35 cellular contexts compared by ENCODE assay signal in the genomic region with DNA sequence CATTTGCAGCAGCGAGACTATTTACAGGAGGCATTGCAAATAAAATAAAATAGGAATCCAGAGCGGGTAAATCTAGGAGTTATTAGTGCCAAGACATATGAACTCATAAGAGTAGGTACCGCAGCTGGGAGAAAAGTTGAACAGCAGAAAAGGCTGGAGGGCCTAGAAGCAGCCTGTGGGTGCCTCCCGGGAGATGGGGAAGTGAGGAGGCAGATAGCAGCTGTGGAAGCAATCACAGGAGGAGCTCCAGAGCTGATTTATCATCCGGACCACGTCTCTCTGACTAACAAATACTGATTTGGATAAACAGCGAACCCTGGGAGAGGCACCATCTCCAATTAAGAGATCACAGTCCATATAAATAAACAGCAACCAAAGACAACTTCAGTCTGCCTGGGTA.
"Had no signal": no experiment of that assay in that cellular context is flagged by ENCODE, and none has a peak within 500 bp of the region (broad histone marks: within the 10 kb centered on the region; RNA-seq: fewer than 3 reads in every experiment).

No MANE protein-coding gene starts in this region.

- H3K9me3 Mint-ChIP-seq: activated naive CD4-positive, alpha-beta T cell treated with anti-CD3 and anti-CD28 coated beads for 36 hours; activated naive CD4-positive, alpha-beta T cell treated with anti-CD3 and anti-CD28 coated beads, Interleukin-2, amount 10 ng/mL, durations not matched to agents 7 days and 5 days; activated naive CD4-positive, alpha-beta T cell treated with anti-CD3 and anti-CD28 coated beads, Interleukin-2, amount 50 U/mL, for 24 hours; activated naive CD8-positive, alpha-beta T cell treated with anti-CD3 and anti-CD28 coated beads for 36 hours; activated naive CD8-positive, alpha-beta T cell treated with anti-CD3 and anti-CD28 coated beads, Interleukin-2, amount 10 ng/mL, durations not matched to agents 7 days and 5 days; activated naive CD8-positive, alpha-beta T cell treated with anti-CD3 and anti-CD28 coated beads, Interleukin-2, amount 50 U/mL, for 24 hours; activated T-cell treated with anti-CD3 and anti-CD28 coated beads, Interleukin-2, amount 50 U/mL, for 24 hours; activated T-cell treated with anti-CD3 and anti-CD28 coated beads, Interleukin-2, amount 50 U/mL, for 4 hours; activated T-helper 1 cell treated with anti-CD3 and anti-CD28 coated beads, Interleukin-12 subunit alpha, Interleukin-12 subunit beta, Interleukin-2, Interleukin-4 antibody, amounts not matched to agents 30 ng/mL and 10 ng/mL and 1 ng/mL, durations not matched to agents 14 hours and 24 hours and 36 hours; activated T-helper 2 cell treated with anti-CD3 and anti-CD28 coated beads, Interferon-gamma antibody, Interleukin-2, Interleukin-4, amounts not matched to agents 10 μg/mL and 5 μg/mL and 100 μg/mL, durations not matched to agents 14 hours and 24 hours and 36 hours had no signal

- DNase-seq: activated effector memory CD4-positive, alpha-beta T cell treated with anti-CD3 and anti-CD28 coated beads, Interleukin-2, amount 50 U/mL, for 16 hours; activated effector memory CD4-positive, alpha-beta T cell treated with Interleukin-2 at 50 U/mL for 16 hours; activated gamma-delta T cell; activated gamma-delta T cell treated with Interleukin-2 at 50 U/mL for 16 hours; activated naive CD4-positive, alpha-beta T cell; activated naive CD4-positive, alpha-beta T cell treated with anti-CD3 and anti-CD28 coated beads for 36 hours; activated naive CD4-positive, alpha-beta T cell treated with anti-CD3 and anti-CD28 coated beads, Interleukin-2, amount 10 ng/mL, durations not matched to agents 7 days and 5 days; activated naive CD4-positive, alpha-beta T cell treated with anti-CD3 and anti-CD28 coated beads, Interleukin-2, amount 50 U/mL, for 16 hours; activated naive CD4-positive, alpha-beta T cell treated with Interleukin-2 at 50 U/mL for 16 hours; activated naive CD8-positive, alpha-beta T cell treated with anti-CD3 and anti-CD28 coated beads for 36 hours; activated naive CD8-positive, alpha-beta T cell treated with anti-CD3 and anti-CD28 coated beads, Interleukin-2, amount 10 ng/mL, durations not matched to agents 7 days and 5 days; activated naive CD8-positive, alpha-beta T cell treated with anti-CD3 and anti-CD28 coated beads, Interleukin-2, amount 50 U/mL, for 24 hours; activated T-cell treated with anti-CD3 and anti-CD28 coated beads, Interleukin-2, amount 50 U/mL, for 24 hours; activated T-cell treated with anti-CD3 and anti-CD28 coated beads, Interleukin-2, amount 50 U/mL, for 4 hours; activated T-cell treated with anti-CD3 and anti-CD28 coated beads, Interleukin-2, amount 50 U/mL, for 48 hours; activated T-cell treated with anti-CD3 and anti-CD28 coated beads, Interleukin-2, amount 50 U/mL, for 72 hours; adrenal gland; amniotic stem cell; aorta; body of pancreas; brain microvascular endothelial cell; caudate nucleus; central memory CD4-positive, alpha-beta T cell; cerebellar nuclear complex had no signal

- H3K27ac ChIP-seq: adrenal gland, ascending aorta, body of pancreas, brain microvascular endothelial cell, breast epithelium, cardiac muscle cell had no signal

- H3K27ac Mint-ChIP-seq: activated naive CD4-positive, alpha-beta T cell treated with anti-CD3 and anti-CD28 coated beads for 36 hours; activated naive CD4-positive, alpha-beta T cell treated with anti-CD3 and anti-CD28 coated beads, Interleukin-2, amount 10 ng/mL, durations not matched to agents 7 days and 5 days; activated naive CD4-positive, alpha-beta T cell treated with anti-CD3 and anti-CD28 coated beads, Interleukin-2, amount 50 U/mL, for 24 hours; activated naive CD4-positive, alpha-beta T cell treated with anti-CD3 and anti-CD28 coated beads, Interleukin-2, amount 50 U/mL, for 72 hours; activated naive CD8-positive, alpha-beta T cell; activated naive CD8-positive, alpha-beta T cell treated with anti-CD3 and anti-CD28 coated beads for 36 hours; activated naive CD8-positive, alpha-beta T cell treated with anti-CD3 and anti-CD28 coated beads, Interleukin-2, amount 10 ng/mL, durations not matched to agents 7 days and 5 days; activated naive CD8-positive, alpha-beta T cell treated with anti-CD3 and anti-CD28 coated beads, Interleukin-2, amount 50 U/mL, for 24 hours; activated T-cell treated with anti-CD3 and anti-CD28 coated beads, Interleukin-2, amount 50 U/mL, for 24 hours; activated T-cell treated with anti-CD3 and anti-CD28 coated beads, Interleukin-2, amount 50 U/mL, for 72 hours; activated T-helper 1 cell treated with anti-CD3 and anti-CD28 coated beads, Interleukin-12 subunit alpha, Interleukin-12 subunit beta, Interleukin-2, Interleukin-4 antibody, amounts not matched to agents 30 ng/mL and 10 ng/mL and 1 ng/mL, durations not matched to agents 14 hours and 24 hours and 36 hours; activated T-helper 17 cell treated with anti-CD3 and anti-CD28 coated beads, Interleukin-2, amount 50 U/mL, for 72 hours; activated T-helper 2 cell treated with anti-CD3 and anti-CD28 coated beads, Interferon-gamma antibody, Interleukin-2, Interleukin-4, amounts not matched to agents 10 μg/mL and 5 μg/mL and 100 μg/mL, durations not matched to agents 14 hours and 24 hours and 36 hours; brain had no signal

- H3K36me3 Mint-ChIP-seq: activated naive CD4-positive, alpha-beta T cell treated with anti-CD3 and anti-CD28 coated beads, Interleukin-2, amount 10 ng/mL, durations not matched to agents 7 days and 5 days; activated naive CD4-positive, alpha-beta T cell treated with anti-CD3 and anti-CD28 coated beads, Interleukin-2, amount 50 U/mL, for 24 hours; activated naive CD4-positive, alpha-beta T cell treated with anti-CD3 and anti-CD28 coated beads, Interleukin-2, amount 50 U/mL, for 72 hours; activated naive CD8-positive, alpha-beta T cell; activated naive CD8-positive, alpha-beta T cell treated with anti-CD3 and anti-CD28 coated beads for 36 hours; activated naive CD8-positive, alpha-beta T cell treated with anti-CD3 and anti-CD28 coated beads, Interleukin-2, amount 10 ng/mL, durations not matched to agents 7 days and 5 days; brain had no signal

- H3K4me1 ChIP-seq: adrenal gland, ascending aorta, body of pancreas, breast epithelium had no signal

- ATAC-seq: activated naive CD4-positive, alpha-beta T cell treated with anti-CD3 and anti-CD28 coated beads, Interleukin-2, amount 50 U/mL, for 72 hours; activated naive CD8-positive, alpha-beta T cell treated with anti-CD3 and anti-CD28 coated beads, Interleukin-2, amount 50 U/mL, for 24 hours; activated T-cell treated with anti-CD3 and anti-CD28 coated beads, Interleukin-2, amount 50 U/mL, for 4 hours; activated T-cell treated with anti-CD3 and anti-CD28 coated beads, Interleukin-2, amount 50 U/mL, for 72 hours; activated T-helper 17 cell treated with anti-CD3 and anti-CD28 coated beads, Interleukin-2, amount 50 U/mL, for 72 hours; body of pancreas had no signal

- H3K4me3 ChIP-seq: adrenal gland, ascending aorta, body of pancreas, breast epithelium, cardiac muscle cell had no signal

- H3K36me3 ChIP-seq: adrenal gland, ascending aorta, brain microvascular endothelial cell, breast epithelium, cardiac muscle cell had no signal

- H3K4me3 Mint-ChIP-seq: activated naive CD4-positive, alpha-beta T cell treated with anti-CD3 and anti-CD28 coated beads for 36 hours; activated naive CD4-positive, alpha-beta T cell treated with anti-CD3 and anti-CD28 coated beads, Interleukin-2, amount 10 ng/mL, durations not matched to agents 7 days and 5 days; activated naive CD4-positive, alpha-beta T cell treated with anti-CD3 and anti-CD28 coated beads, Interleukin-2, amount 50 U/mL, for 24 hours; activated naive CD8-positive, alpha-beta T cell; activated naive CD8-positive, alpha-beta T cell treated with anti-CD3 and anti-CD28 coated beads for 36 hours; activated naive CD8-positive, alpha-beta T cell treated with anti-CD3 and anti-CD28 coated beads, Interleukin-2, amount 10 ng/mL, durations not matched to agents 7 days and 5 days; activated naive CD8-positive, alpha-beta T cell treated with anti-CD3 and anti-CD28 coated beads, Interleukin-2, amount 50 U/mL, for 24 hours; activated T-cell treated with anti-CD3 and anti-CD28 coated beads, Interleukin-2, amount 50 U/mL, for 24 hours; activated T-cell treated with anti-CD3 and anti-CD28 coated beads, Interleukin-2, amount 50 U/mL, for 4 hours; activated T-cell treated with anti-CD3 and anti-CD28 coated beads, Interleukin-2, amount 50 U/mL, for 72 hours; activated T-helper 1 cell treated with anti-CD3 and anti-CD28 coated beads, Interleukin-12 subunit alpha, Interleukin-12 subunit beta, Interleukin-2, Interleukin-4 antibody, amounts not matched to agents 30 ng/mL and 10 ng/mL and 1 ng/mL, durations not matched to agents 14 hours and 24 hours and 36 hours; activated T-helper 17 cell treated with anti-CD3 and anti-CD28 coated beads, Interleukin-2, amount 50 U/mL, for 72 hours; brain; central memory CD8-positive, alpha-beta T cell had no signal

- H3K27me3 ChIP-seq: adrenal gland, ascending aorta, body of pancreas, brain microvascular endothelial cell, breast epithelium, cardiac muscle cell had no signal

- H3K4me1 Mint-ChIP-seq: activated naive CD4-positive, alpha-beta T cell treated with anti-CD3 and anti-CD28 coated beads, Interleukin-2, amount 10 ng/mL, durations not matched to agents 7 days and 5 days; activated naive CD4-positive, alpha-beta T cell treated with anti-CD3 and anti-CD28 coated beads, Interleukin-2, amount 50 U/mL, for 24 hours; activated naive CD8-positive, alpha-beta T cell treated with anti-CD3 and anti-CD28 coated beads for 36 hours; activated naive CD8-positive, alpha-beta T cell treated with anti-CD3 and anti-CD28 coated beads, Interleukin-2, amount 10 ng/mL, durations not matched to agents 7 days and 5 days; activated naive CD8-positive, alpha-beta T cell treated with anti-CD3 and anti-CD28 coated beads, Interleukin-2, amount 50 U/mL, for 24 hours; activated T-helper 17 cell treated with anti-CD3 and anti-CD28 coated beads, Interleukin-2, amount 50 U/mL, for 72 hours; central memory CD8-positive, alpha-beta T cell had no signal

- H3K27me3 Mint-ChIP-seq: activated naive CD4-positive, alpha-beta T cell treated with anti-CD3 and anti-CD28 coated beads, Interleukin-2, amount 10 ng/mL, durations not matched to agents 7 days and 5 days; activated naive CD4-positive, alpha-beta T cell treated with anti-CD3 and anti-CD28 coated beads, Interleukin-2, amount 50 U/mL, for 24 hours; activated naive CD8-positive, alpha-beta T cell; activated naive CD8-positive, alpha-beta T cell treated with anti-CD3 and anti-CD28 coated beads for 36 hours; activated naive CD8-positive, alpha-beta T cell treated with anti-CD3 and anti-CD28 coated beads, Interleukin-2, amount 10 ng/mL, durations not matched to agents 7 days and 5 days; activated naive CD8-positive, alpha-beta T cell treated with anti-CD3 and anti-CD28 coated beads, Interleukin-2, amount 50 U/mL, for 24 hours; activated T-cell treated with anti-CD3 and anti-CD28 coated beads, Interleukin-2, amount 50 U/mL, for 24 hours; activated T-helper 17 cell treated with anti-CD3 and anti-CD28 coated beads, Interleukin-2, amount 50 U/mL, for 72 hours; brain; central memory CD8-positive, alpha-beta T cell had no signal
